In the genomic region with DNA sequence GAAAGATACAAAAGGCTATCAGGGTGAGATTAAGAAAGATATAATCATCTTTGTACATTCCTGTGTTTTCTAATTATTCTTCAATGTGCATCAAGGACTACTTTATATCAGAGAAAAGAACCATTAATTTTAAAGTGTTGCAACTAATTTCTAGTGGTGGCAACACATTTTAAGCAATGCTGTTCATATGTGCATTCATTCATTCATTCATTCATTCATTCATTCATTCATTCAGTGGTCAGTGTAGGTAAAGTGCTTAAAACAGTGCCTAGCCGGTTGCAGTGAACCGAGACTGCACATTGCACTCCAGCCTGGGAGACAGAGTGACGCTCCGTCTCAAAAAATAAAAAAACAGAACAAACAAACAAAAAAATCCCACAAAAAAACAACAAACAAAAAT, we compare ENCODE assay signal across 24 cellular contexts.
"Had no signal": no experiment of that assay in that cellular context is flagged by ENCODE, and none has a peak within 500 bp of the region (broad histone marks: within the 10 kb centered on the region; RNA-seq: fewer than 3 reads in every experiment).

No MANE protein-coding gene starts in this region.

- DNase-seq: dermis blood vessel endothelial cell; dorsolateral prefrontal cortex; effector CD4-positive, alpha-beta T cell; effector memory CD4-positive, alpha-beta T cell; foreskin keratinocyte; heart left ventricle; hypothalamus; immature natural killer cell; kidney; kidney glomerular epithelial cell; left colon; left ventricle myocardium superior; lower lobe of right lung; mesenchymal stem cell; mucosa of descending colon; naive B cell had no signal

- H3K4me3 ChIP-seq: coronary artery, dorsolateral prefrontal cortex, esophagus muscularis mucosa, gastroesophageal sphincter, heart left ventricle, hepatocyte, lower lobe of right lung, mucosa of descending colon had no signal

- H3K27me3 ChIP-seq: foreskin keratinocyte had no signal

- H3K36me3 ChIP-seq: esophagus muscularis mucosa, gastroesophageal sphincter, heart left ventricle, lower lobe of right lung had no signal

- H3K9me3 ChIP-seq: esophagus muscularis mucosa, gastroesophageal sphincter, heart left ventricle, lower lobe of right lung, mucosa of descending colon had no signal

- H3K27ac ChIP-seq: coronary artery, dorsolateral prefrontal cortex, esophagus muscularis mucosa, foreskin keratinocyte, gastroesophageal sphincter, heart left ventricle, hepatocyte, lower lobe of right lung had no signal

- H3K79me2 ChIP-seq: hepatocyte had no signal

- H3K4me1 ChIP-seq: esophagus muscularis mucosa, foreskin keratinocyte, gastroesophageal sphincter, heart left ventricle, lower lobe of right lung had no signal

- FAIRE-seq: colon, endothelial cell of umbilical vein, frontal cortex, kidney had no signal

- H3K4me2 ChIP-seq: hepatocyte had no signal

- H2AFZ ChIP-seq: hepatocyte had no signal

- ATAC-seq: foreskin keratinocyte, gastroesophageal sphincter, heart left ventricle, left colon, left lobe of liver, left ventricle myocardium superior, lower lobe of right lung, mucosa of descending colon had no signal
